1 cellular context compared by ENCODE assay signal in the genomic region with DNA sequence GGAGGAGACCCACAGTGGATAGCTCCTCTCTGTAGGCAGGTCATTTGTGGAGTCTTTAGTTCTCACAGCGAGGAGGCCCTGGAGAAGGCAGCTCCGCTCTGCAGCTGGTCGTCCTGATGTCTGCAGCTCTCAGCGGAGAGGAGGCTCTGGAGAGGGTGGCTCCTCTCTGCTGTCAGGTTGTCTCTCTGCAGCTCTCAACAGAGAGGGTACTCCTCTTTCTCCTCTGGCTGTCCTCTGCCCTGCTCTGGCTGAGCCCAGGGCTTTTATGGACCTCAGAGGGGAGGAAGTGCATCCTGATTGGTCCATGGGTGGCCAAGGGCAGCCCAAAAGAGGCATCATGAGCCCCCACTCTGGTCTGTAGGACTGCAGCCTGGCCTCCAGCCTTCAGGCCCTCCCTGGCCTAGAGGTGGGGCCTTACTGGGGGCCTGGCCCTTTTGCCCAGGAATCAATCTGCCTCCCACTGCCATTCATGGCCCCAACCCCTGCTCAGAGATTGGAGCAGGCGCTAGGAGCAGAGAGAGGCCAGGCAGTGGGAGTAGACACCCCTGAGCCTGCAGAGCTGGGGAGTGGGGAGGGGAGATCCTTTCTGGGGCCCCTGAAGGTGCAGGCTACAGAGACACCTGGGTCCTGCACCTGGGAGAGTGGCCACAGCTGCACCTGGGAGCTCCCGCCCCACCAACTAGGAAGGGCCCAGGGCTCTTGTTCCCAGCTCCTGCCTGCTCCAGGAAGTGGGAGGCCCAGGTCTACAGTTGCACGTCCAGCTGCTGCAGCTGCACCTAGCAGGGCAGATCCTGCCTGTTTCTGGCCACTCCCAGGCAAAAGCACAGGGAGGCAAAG.
TF ChIP-seq lines count a peak whose summit lies in the region.

No MANE protein-coding gene starts in this region.

TF ChIP-seq in GM12891, 5 proteins besides CTCF, POLR2A, EP300 and RAD21:
- TF ChIP-seq POU2F2 (IDR thresholded peaks at IDR 0.05; ENCODE audit: low read depth, low read length) (no peak), TAF1 (IDR thresholded peaks at IDR 0.05; ENCODE audit: low read depth, low read length) (no peak)
